In genomic region chr4:33060873-33061542, GRCh38 we compare ENCODE assay signal across 8 cellular contexts.
DNase-seq lines count a peak whose midpoint lies in the region; ATAC-seq and TF ChIP-seq lines count a peak whose summit lies in the region.

No MANE protein-coding gene starts in this region.

- in situ Hi-C loops in astrocyte of the cerebellum (cut with HindIII; ENCODE audit: low sequenced_read_pairs), result no loop called here

- TF ChIP-seq CTCF in GM06990 (IDR thresholded peaks at IDR 0.05; ENCODE audit: insufficient read depth, low read length, poor library complexity, severe bottlenecking), result peak; percentile 45
- TF ChIP-seq CTCF in astrocyte of the cerebellum (IDR thresholded peaks at IDR 0.05; ENCODE audit: low read depth, low read length, missing control alignments), result peak; percentile 98
- no peak for TF ChIP-seq CTCF in CD14-positive monocyte (IDR thresholded peaks at IDR 0.05)

- DNase-seq in GM06990 (ENCODE audit: extremely low read depth, insufficient read length), result no peak
- DNase-seq in HEK293T (ENCODE audit: extremely low spot score), result peak; percentile 11
- DNase-seq in NCI-H1694 treated with DMSO at 0.1 percent for 48 hours (lab: John Stamatoyannopoulos, UW), result peak; percentile 17
- DNase-seq in astrocyte of the cerebellum (ENCODE audit: low read depth), result peak; percentile 52
- DNase-seq in kidney tubule cell (ENCODE audit: low spot score), result peak; percentile 64
- no peak for DNase-seq in natural killer cell treated with Interleukin-12 subunit alpha and Interleukin-12 subunit beta and Interleukin-15 and Interleukin-18, amount 100 ng/mL, for 72 hours (ENCODE audit: low spot score)
- DNase-seq in CD14-positive monocyte (ENCODE audit: low spot score), result no peak
- DNase-seq in dermis blood vessel endothelial cell, result no peak

- CTCF ChIA-PET in HEK293T (lab: Yijun Ruan, JAX), result interaction anchor here (0.9 kb wide), 2 partner anchors 9 to 10 kb away, joined by 3 read pairs; no protein-coding TSS in a partner anchor

- H3K27me3 ChIP-seq in GM06990 (replicated peaks; ENCODE audit: control insufficient read depth, insufficient read depth, low read length), result no peaks in the 10 kb centered on the region

- peaks cover 11% of the 10 kb centered on the region for H3K9me3 Mint-ChIP-seq in natural killer cell treated with Interleukin-12 subunit alpha and Interleukin-12 subunit beta and Interleukin-15 and Interleukin-18, amount 100 ng/mL, for 72 hours
- H3K9me3 Mint-ChIP-seq in CD14-positive monocyte, result no peaks in the 10 kb centered on the region

- H3K36me3 ChIP-seq in GM06990 (ENCODE audit: control insufficient read depth, insufficient read depth, low read length), result no peaks in the 10 kb centered on the region

- H3K4me3 ChIP-seq in GM06990 (replicated peaks; ENCODE audit: low read depth, low read length) (no peak overlapping the region), astrocyte of the cerebellum (ENCODE audit: low read depth, low read length) (no peak overlapping the region)

- H3K4me1 Mint-ChIP-seq in natural killer cell treated with Interleukin-12 subunit alpha and Interleukin-12 subunit beta and Interleukin-15 and Interleukin-18, amount 100 ng/mL, for 72 hours (ENCODE audit: low read depth in 2 of 2), result no peaks in the 10 kb centered on the region
- no peaks in the 10 kb centered on the region for H3K4me1 Mint-ChIP-seq in CD14-positive monocyte

- no peak overlapping the region for H3K4me3 Mint-ChIP-seq in natural killer cell treated with Interleukin-12 subunit alpha and Interleukin-12 subunit beta and Interleukin-15 and Interleukin-18, amount 100 ng/mL, for 72 hours
- H3K4me3 Mint-ChIP-seq in CD14-positive monocyte, result no peak overlapping the region

- intact Hi-C loops in CD14-positive monocyte (cut with micrococcal nuclease), result no loop called here

- H3K27ac Mint-ChIP-seq in natural killer cell treated with Interleukin-12 subunit alpha and Interleukin-12 subunit beta and Interleukin-15 and Interleukin-18, amount 100 ng/mL, for 72 hours, result no peak overlapping the region
- H3K27ac Mint-ChIP-seq in CD14-positive monocyte, result no peak overlapping the region

- H3K27me3 Mint-ChIP-seq in natural killer cell treated with Interleukin-12 subunit alpha and Interleukin-12 subunit beta and Interleukin-15 and Interleukin-18, amount 100 ng/mL, for 72 hours, result no peaks in the 10 kb centered on the region
- H3K27me3 Mint-ChIP-seq in CD14-positive monocyte (ENCODE audit: low read depth in 3 of 3), result no peaks in the 10 kb centered on the region

- ATAC-seq in natural killer cell treated with Interleukin-12 subunit alpha and Interleukin-12 subunit beta and Interleukin-15 and Interleukin-18, amount 100 ng/mL, for 72 hours, result no peak

- POLR2A ChIA-PET in HEK293T (lab: Yijun Ruan, JAX), result no interaction called here

- no peaks in the 10 kb centered on the region for H3K36me3 Mint-ChIP-seq in natural killer cell treated with Interleukin-12 subunit alpha and Interleukin-12 subunit beta and Interleukin-15 and Interleukin-18, amount 100 ng/mL, for 72 hours
- no peaks in the 10 kb centered on the region for H3K36me3 Mint-ChIP-seq in CD14-positive monocyte

TF ChIP-seq in HEK293T, 16 proteins besides CTCF, POLR2A, EP300 and RAD21:
- TF ChIP-seq BHLHE40 (IDR thresholded peaks at IDR 0.05; ENCODE audit: borderline replicate concordance), result no peak
- no peak for TF ChIP-seq SUZ12 (IDR thresholded peaks at IDR 0.05)
- no peak for TF ChIP-seq ZNF384 (IDR thresholded peaks at IDR 0.05)
- TF ChIP-seq SP1 (IDR thresholded peaks at IDR 0.05), result no peak
- no peak for TF ChIP-seq FOXA1 (IDR thresholded peaks at IDR 0.05)
- no peak for TF ChIP-seq PKNOX1 (IDR thresholded peaks at IDR 0.05)
- TF ChIP-seq FOXM1 (IDR thresholded peaks at IDR 0.05; ENCODE audit: borderline replicate concordance), result no peak
- no peak for TF ChIP-seq L3MBTL2 (conservative IDR thresholded peaks at IDR 0.05)
- TF ChIP-seq LEF1 (IDR thresholded peaks at IDR 0.05; ENCODE audit: borderline replicate concordance), result no peak

Comparison
In these comparisons a context has a peak if more than half of its experiments do, and no peak if none do; other contexts are left out.
1. DNase-seq: peak in HEK293T (single experiment), NCI-H1694 treated with DMSO at 0.1 percent for 48 hours (single experiment), astrocyte of the cerebellum (single experiment) and kidney tubule cell (single experiment); none in GM06990 (single experiment), natural killer cell treated with Interleukin-12 subunit alpha and Interleukin-12 subunit beta and Interleukin-15 and Interleukin-18, amount 100 ng/mL, for 72 hours (single experiment), CD14-positive monocyte (single experiment) and dermis blood vessel endothelial cell (single experiment).